In genomic region chr12:1575799-1576401, GRCh38 we compare ENCODE assay signal across 13 cellular contexts. TPM values are rescaled to one million over a fixed set of nuclear protein-coding genes. Genes with fewer than 3 reads are reported as not detected.
A peak's percentile ranks its signal among the peaks of the same experiment; 100 is the strongest.
DNase-seq lines count a peak whose midpoint lies in the region; ATAC-seq and TF ChIP-seq lines count a peak whose summit lies in the region.
"Had no signal": no experiment of that assay in that cellular context is flagged by ENCODE, and none has a peak within 500 bp of the region (broad histone marks: within the 10 kb centered on the region; RNA-seq: fewer than 3 reads in every experiment).

No MANE protein-coding gene starts in this region.

- H3F3A ChIP-seq in neural progenitor cell (ENCODE audit: low read depth) (peaks cover 44% of the 10 kb centered on the region), GM23338 (replicated peaks; ENCODE audit: low read depth) (0 out of 2 replicates have a peak, but pooled peaks cover 3% of the 10 kb centered on the region)

- peaks cover 19% of the 10 kb centered on the region for H3K4me1 ChIP-seq in fibroblast of lung (ENCODE audit: control insufficient read depth, extremely low read depth, insufficient read depth, low read length)
- H3K4me1 ChIP-seq in neural progenitor cell: peaks cover 65% of the 10 kb centered on the region
- no peaks in the 10 kb centered on the region for H3K4me1 ChIP-seq in GM23338 (ENCODE audit: insufficient read depth)

- peaks cover 75% of the 10 kb centered on the region for H3K4me1 Mint-ChIP-seq in neural progenitor cell
- peaks cover 2% of the 10 kb centered on the region; the same call in 1 of the 3 replicates for H3K4me1 Mint-ChIP-seq in GM23338

- H3K4me3 Mint-ChIP-seq in neural progenitor cell (peak overlapping the region; percentile 50), GM23338 (no peak overlapping the region)
- H3K4me3 Mint-ChIP-seq: activated CD8-positive, alpha-beta T cell treated with anti-CD3 and anti-CD28 coated beads for 36 hours; B cell had no signal

- H3K36me3 ChIP-seq in fibroblast of lung (ENCODE audit: control insufficient read depth, insufficient read depth, low read length) (no peaks in the 10 kb centered on the region), neural progenitor cell (no peaks in the 10 kb centered on the region), GM23338 (ENCODE audit: insufficient read depth) (no peaks in the 10 kb centered on the region)

- DNase-seq in AG10803 (ENCODE audit: low read depth) (peak; percentile 66), SK-N-DZ (ENCODE audit: low spot score) (peak; percentile 46), fibroblast of lung (ENCODE audit: low read depth in 2 of 2) (peak in 1 of 2 donors; percentile 55), neural progenitor cell (ENCODE audit: low spot score) (no peak), GM23338 (ENCODE audit: low spot score) (no peak), COR-L47 (lab: John Stamatoyannopoulos, UW) (no peak), NCI-H1694 (lab: John Stamatoyannopoulos, UW) (no peak)
- DNase-seq: activated CD8-positive, alpha-beta T cell treated with anti-CD3 and anti-CD28 coated beads for 36 hours; central memory CD4-positive, alpha-beta T cell; immature natural killer cell; small intestine had no signal

- H4K20me1 ChIP-seq in fibroblast of lung (ENCODE audit: control insufficient read depth, extremely low read depth, insufficient read depth, low read length) (no peaks in the 10 kb centered on the region), neural progenitor cell (ENCODE audit: low read depth) (no peaks in the 10 kb centered on the region), GM23338 (replicated peaks; ENCODE audit: insufficient read depth) (no peaks in the 10 kb centered on the region; the same call in 1 of the 2 replicates)

- H3K79me2 ChIP-seq in fibroblast of lung (ENCODE audit: control insufficient read depth, insufficient read depth, low read length) (peaks cover 66% of the 10 kb centered on the region), neural progenitor cell (ENCODE audit: low read depth) (peaks cover 67% of the 10 kb centered on the region), GM23338 (replicated peaks; ENCODE audit: insufficient read depth) (no peaks in the 10 kb centered on the region)

- H3K27ac Mint-ChIP-seq in neural progenitor cell (peak overlapping the region; percentile 26), GM23338 (no peak overlapping the region)
- H3K27ac Mint-ChIP-seq: B cell, immature natural killer cell had no signal

- TF ChIP-seq CTCF in AG10803 (conservative IDR thresholded peaks at IDR 0.05; ENCODE audit: low read length) (no peak), fibroblast of lung (conservative IDR thresholded peaks at IDR 0.05 in 1 of 2, IDR thresholded peaks at IDR 0.05 in 1 of 2; ENCODE audit: low read depth in 1 of 2, low read length in 2 of 2) (no peak), neural progenitor cell (IDR thresholded peaks at IDR 0.05) (no peak), GM23338 (conservative IDR thresholded peaks at IDR 0.05; ENCODE audit: low read depth in 2 of 2) (no peak)

- H3K9me2 ChIP-seq in GM23338 (ENCODE audit: insufficient read depth): no peaks in the 10 kb centered on the region

- H2AFZ ChIP-seq in fibroblast of lung (ENCODE audit: low read length) (no peak overlapping the region), neural progenitor cell (replicated peaks) (no peak overlapping the region), GM23338 (no peak overlapping the region)

- H3K27me3 Mint-ChIP-seq in neural progenitor cell (ENCODE audit: insufficient read depth, low read depth) (peaks cover 8% of the 10 kb centered on the region), GM23338 (ENCODE audit: insufficient read depth, low read depth, poor library complexity) (peaks cover 22% of the 10 kb centered on the region)
- H3K27me3 Mint-ChIP-seq: activated CD8-positive, alpha-beta T cell treated with anti-CD3 and anti-CD28 coated beads for 36 hours; B cell had no signal

- H3K9me3 Mint-ChIP-seq in neural progenitor cell (no peaks in the 10 kb centered on the region), GM23338 (peaks cover 8% of the 10 kb centered on the region)
- H3K9me3 Mint-ChIP-seq: activated CD8-positive, alpha-beta T cell treated with anti-CD3 and anti-CD28 coated beads for 36 hours had no signal

- H3K9me3 ChIP-seq in fibroblast of lung (ENCODE audit: control insufficient read depth, insufficient read depth, low read depth, low read length) (no peaks in the 10 kb centered on the region), neural progenitor cell (ENCODE audit: low read depth) (no peaks in the 10 kb centered on the region)

- H3K36me3 Mint-ChIP-seq in neural progenitor cell: peaks cover 8% of the 10 kb centered on the region
- H3K36me3 Mint-ChIP-seq in GM23338 (ENCODE audit: low read depth): peaks cover 6% of the 10 kb centered on the region; the same call in 2 of the 3 replicates

- ATAC-seq in GM23338 (no peak), GM19455 (IDR thresholded peaks at IDR 0.05; ENCODE audit: unreplicated experiment) (no peak)
- ATAC-seq: activated CD8-positive, alpha-beta T cell treated with anti-CD3 and anti-CD28 coated beads for 36 hours had no signal

- H3K4me3 ChIP-seq in AG10803 (ENCODE audit: low read length) (no peak overlapping the region; the same call in none of the 2 replicates), fibroblast of lung (replicated peaks in 1 of 4; ENCODE audit: control extremely low read depth in 1 of 4, insufficient read depth in 1 of 4, low read depth in 3 of 4, low read length in 4 of 4) (peak overlapping the region in 3 of 4 experiments; percentile 7 to 39 (median 31)), neural progenitor cell (no peak overlapping the region), GM23338 (no peak overlapping the region)

- H3K4me2 ChIP-seq in fibroblast of lung (ENCODE audit: extremely low read depth, insufficient read depth, low read length) (peak overlapping the region; percentile 82), neural progenitor cell (peak overlapping the region; percentile 2), GM23338 (no peak overlapping the region)

- H3K9ac ChIP-seq in fibroblast of lung (ENCODE audit: insufficient read depth, low read length): peak overlapping the region; percentile 49
- no peak overlapping the region for H3K9ac ChIP-seq in neural progenitor cell

- H3K27ac ChIP-seq in fibroblast of lung (ENCODE audit: insufficient read depth, low read length) (peak overlapping the region; percentile 85), neural progenitor cell (peak overlapping the region; percentile 74), GM23338 (ENCODE audit: low read depth) (no peak overlapping the region)

- H3K27me3 ChIP-seq in fibroblast of lung (ENCODE audit: control insufficient read depth, insufficient read depth, low read length) (no peaks in the 10 kb centered on the region), neural progenitor cell (no peaks in the 10 kb centered on the region), GM23338 (ENCODE audit: insufficient read depth) (no peaks in the 10 kb centered on the region)

TF ChIP-seq in GM23338, 12 proteins besides CTCF, POLR2A, EP300 and RAD21:
- TF ChIP-seq ZNF114 (CRISPR knock-in tag; IDR thresholded peaks at IDR 0.05) (no peak), NANOG (IDR thresholded peaks at IDR 0.05; ENCODE audit: borderline replicate concordance) (no peak), POLR2AphosphoS5 (IDR thresholded peaks at IDR 0.05; ENCODE audit: low read depth) (no peak), REST (IDR thresholded peaks at IDR 0.05; ENCODE audit: unreplicated experiment) (no peak)

RNA-seq across cellular contexts. Expression of gene FBXL14, which starts 18.5 kb away (rescaled TPM):
- polyA plus RNA-seq in SK-N-DZ (2014; cell fraction: cytosol; rRNA removed): 12.5 and 15.9 TPM in 2 replicates
- polyA plus RNA-seq in SK-N-DZ (2014; cell fraction: nucleus; rRNA removed): 7.8 and 8.2 TPM in 2 replicates
- total RNA-seq in fibroblast of lung (6.4 TPM in 2 replicates), neural progenitor cell (ENCODE audit: low replicate concordance) (27.3 and 64.6 TPM in 2 replicates)
- polyA plus RNA-seq in fibroblast of lung (2.6 and 3.7 TPM in 2 replicates), GM23338 (2016; fragmentation: Nextera tagmentation; extraction: Ambion mirVana) (0.40 and 0.74 TPM in 2 replicates)
- polyA plus RNA-seq in fibroblast of lung (2012): 3.0 and 4.7 TPM in 2 replicates
- polyA minus RNA-seq in fibroblast of lung (ENCODE audit: low replicate concordance): 5.9 and 6.7 TPM in 2 replicates
- 9.1 and 9.4 TPM in 2 replicates for total RNA-seq in GM23338 (2014; rRNA removed; shearing (Covaris generic))

RNA-seq across cellular contexts. Expression of gene WNT5B, which starts 53.1 kb away (rescaled TPM):
- polyA plus RNA-seq in SK-N-DZ (2014; cell fraction: cytosol; rRNA removed): 3.0 and 3.9 TPM in 2 replicates
- 2.4 and 7.0 TPM in 2 replicates for polyA plus RNA-seq in SK-N-DZ (2014; cell fraction: nucleus; rRNA removed)
- total RNA-seq in fibroblast of lung (40.3 and 105 TPM in 2 replicates), neural progenitor cell (ENCODE audit: low replicate concordance) (43.7 and 73.8 TPM in 2 replicates)
- polyA plus RNA-seq in fibroblast of lung (46.9 and 86.1 TPM in 2 replicates), GM23338 (2016; fragmentation: Nextera tagmentation; extraction: Ambion mirVana) (0.87 and 1.4 TPM in 2 replicates)
- 61.7 and 116 TPM in 2 replicates for polyA plus RNA-seq in fibroblast of lung (2012)
- polyA minus RNA-seq in fibroblast of lung (ENCODE audit: low replicate concordance): 62.7 and 175 TPM in 2 replicates
- total RNA-seq in GM23338 (2014; rRNA removed; shearing (Covaris generic)): 1.0 and 2.7 TPM in 2 replicates
- total RNA-seq: activated CD8-positive, alpha-beta T cell treated with anti-CD3 and anti-CD28 coated beads for 36 hours had no signal
- polyA plus RNA-seq: immature natural killer cell had no signal

Comparison
In these comparisons a context has a peak if more than half of its experiments do, and no peak if none do; other contexts are left out.
1. DNase-seq: peak in AG10803 (single experiment) and SK-N-DZ (single experiment); none in neural progenitor cell (single experiment), GM23338 (single experiment), COR-L47 (single experiment) and NCI-H1694 (single experiment).
2. H3K4me3 ChIP-seq: peak in fibroblast of lung (3 of 4); none in AG10803 (single experiment), neural progenitor cell (single experiment) and GM23338 (single experiment).
3. RNA of gene WNT5B, which starts 53.1 kb away (total RNA-seq): 40.3 to 105 TPM in fibroblast of lung and 43.7 to 73.8 TPM in neural progenitor cell; 1.0 to 2.7 TPM in GM23338; every median in the first group is over 10 times any median in the second.